In genomic region chr6:27544612-27545260, GRCh38 we compare ENCODE assay signal across 7 cellular contexts.
A peak's percentile ranks its signal among the peaks of the same experiment; 100 is the strongest.
DNase-seq lines count a peak whose midpoint lies in the region; ATAC-seq and TF ChIP-seq lines count a peak whose summit lies in the region.

No MANE protein-coding gene starts in this region.

- no peak overlapping the region for H3K27ac Mint-ChIP-seq in osteocyte (ENCODE audit: unreplicated experiment)

- POLR2A ChIA-PET in Panc1 (lab: Charles Lee) = no interaction called here

- no TSS peak for BruUV-seq in Panc1 (replicated peaks; lab: Mats Ljungman, UMichigan)

- DNase-seq in Panc1 (ENCODE audit: low read depth, low spot score) (no peak), epithelial cell of prostate (ENCODE audit: low read depth, low spot score) (no peak), osteocyte (ENCODE audit: extremely low spot score, unreplicated experiment) (no peak), NCI-H2029 treated with DMSO at 0.1 percent for 48 hours (lab: John Stamatoyannopoulos, UW) (no peak)

- intact Hi-C loops in Panc1 (cut with micrococcal nuclease; ENCODE audit: unreplicated experiment) = loop anchor here (5.0 kb wide), 1 partner anchor 48 kb away; no protein-coding TSS in a partner anchor

- CTCF ChIA-PET in Panc1 (lab: Charles Lee) = interaction anchor here (0.6 kb wide), 1 partner anchor 126 kb away, joined by 4 read pairs; no protein-coding TSS in a partner anchor

- H3K4me3 ChIP-seq in GM12875 (ENCODE audit: low read depth, low read length) = peak overlapping the region; percentile 25
- peak overlapping the region; percentile 81 to 92 for H3K4me3 ChIP-seq in Panc1 (ENCODE audit: low read depth in 2 of 2, low read length in 2 of 2)

- H3K36me3 Mint-ChIP-seq in osteocyte (ENCODE audit: unreplicated experiment) = no peaks in the 10 kb centered on the region

- H3K36me3 ChIP-seq in Panc1 (ENCODE audit: control insufficient read depth, insufficient read depth, low read length) = no peaks in the 10 kb centered on the region

- ATAC-seq in Panc1 (0 out of 2 replicates have a peak, but pooled peaks have one; percentile 2), HG02623 (IDR thresholded peaks at IDR 0.05; ENCODE audit: unreplicated experiment) (no peak), HG03457 (IDR thresholded peaks at IDR 0.05; ENCODE audit: unreplicated experiment) (no peak)

- H3K9me3 ChIP-seq in Panc1 (ENCODE audit: control insufficient read depth, insufficient read depth, low read depth, low read length) = no peaks in the 10 kb centered on the region

- H3K9me3 Mint-ChIP-seq in osteocyte (ENCODE audit: unreplicated experiment) = peaks cover 10% of the 10 kb centered on the region

- no peak for TF ChIP-seq CTCF in GM12875 (IDR thresholded peaks at IDR 0.05; ENCODE audit: borderline replicate concordance, insufficient read depth, low read depth, low read length)
- TF ChIP-seq CTCF in Panc1 (IDR thresholded peaks at IDR 0.05) = no peak
- no peak for TF ChIP-seq CTCF in osteocyte (IDR thresholded peaks at IDR 0.05)

- peaks cover 33% of the 10 kb centered on the region for H3K4me1 ChIP-seq in Panc1 (ENCODE audit: control insufficient read depth, insufficient read depth, low read length)

- H3K4me1 Mint-ChIP-seq in osteocyte (ENCODE audit: unreplicated experiment) = peaks cover 24% of the 10 kb centered on the region

- peak overlapping the region; percentile 65 for H3K4me3 Mint-ChIP-seq in osteocyte (ENCODE audit: unreplicated experiment)

- no peaks in the 10 kb centered on the region for H3K27me3 ChIP-seq in Panc1 (ENCODE audit: control insufficient read depth, insufficient read depth, low read length)

- in situ Hi-C loops in Panc1 (cut with HindIII; ENCODE audit: low pct_unique_long_range_greater_than_20kb, low sequenced_read_pairs) = no loop called here

- H3K27ac ChIP-seq in Panc1 (ENCODE audit: low read length) = peak overlapping the region; percentile 68
- H3K27ac ChIP-seq in epithelial cell of prostate = peak overlapping the region; percentile 47

- H3K27me3 Mint-ChIP-seq in osteocyte (ENCODE audit: unreplicated experiment) = peaks cover 79% of the 10 kb centered on the region
